In genomic region chr15:85763157-85763556, GRCh38 we compare ENCODE assay signal across 14 cellular contexts. TPM values are rescaled to one million over a fixed set of nuclear protein-coding genes. Genes with fewer than 3 reads are reported as not detected.
DNase-seq lines count a peak whose midpoint lies in the region; ATAC-seq and TF ChIP-seq lines count a peak whose summit lies in the region.
"Had no signal": no experiment of that assay in that cellular context is flagged by ENCODE, and none has a peak within 500 bp of the region (broad histone marks: within the 10 kb centered on the region; RNA-seq: fewer than 3 reads in every experiment).

No MANE protein-coding gene starts in this region.

- peak overlapping the region; percentile 4 for H3K27ac ChIP-seq in angular gyrus (ENCODE audit: low read depth, low read length)
- peak overlapping the region; percentile 70 for H3K27ac ChIP-seq in left ventricle myocardium inferior (replicated peaks)
- no peak overlapping the region for H3K27ac ChIP-seq in foreskin keratinocyte
- H3K27ac ChIP-seq: left lung, WERI-Rb-1 had no signal

- intact Hi-C loops in left ventricle myocardium inferior (cut with micrococcal nuclease), result no loop called here

- H3K4me3 ChIP-seq in left ventricle myocardium inferior (no peak overlapping the region), HAP-1 (no peak overlapping the region)
- H3K4me3 ChIP-seq: cardiac muscle cell, left lung had no signal

- H3K36me3 ChIP-seq in left ventricle myocardium inferior (peaks cover 9% of the 10 kb centered on the region), HAP-1 (replicated peaks) (peaks cover 36% of the 10 kb centered on the region)
- H3K36me3 ChIP-seq: cardiac muscle cell, WERI-Rb-1 had no signal

- DNase-seq in Ammon's horn (ENCODE audit: low spot score), result peak; percentile 54
- peak; percentile 67 for DNase-seq in left ventricle myocardium inferior
- peak; percentile 50 for DNase-seq in occipital lobe (lab: John Stamatoyannopoulos, UW)
- no peak for DNase-seq in NCI-H510A (lab: John Stamatoyannopoulos, UW)
- no peak for DNase-seq in HAP-1 (ENCODE audit: low spot score in 2 of 2)
- no peak for DNase-seq in foreskin keratinocyte
- DNase-seq: NCI-H1436 treated with DMSO at 0.1 percent for 48 hours, NCI-H345, T-cell, WERI-Rb-1 had no signal

- no peaks in the 10 kb centered on the region for H3K9me3 ChIP-seq in left ventricle myocardium inferior (replicated peaks)
- no peaks in the 10 kb centered on the region for H3K9me3 ChIP-seq in HAP-1
- H3K9me3 ChIP-seq: left lung had no signal

- H3K4me1 ChIP-seq in left ventricle myocardium inferior (peaks cover 62% of the 10 kb centered on the region), HAP-1 (no peaks in the 10 kb centered on the region), foreskin keratinocyte (no peaks in the 10 kb centered on the region)

- H3K27me3 ChIP-seq in left ventricle myocardium inferior (ENCODE audit: low read depth) (no peaks in the 10 kb centered on the region), HAP-1 (ENCODE audit: low read depth) (no peaks in the 10 kb centered on the region), foreskin keratinocyte (no peaks in the 10 kb centered on the region)
- H3K27me3 ChIP-seq: cardiac muscle cell, left lung had no signal

- TF ChIP-seq CTCF in left ventricle myocardium inferior (IDR thresholded peaks at IDR 0.05; ENCODE audit: borderline replicate concordance) (peak; percentile 15), foreskin keratinocyte (conservative IDR thresholded peaks at IDR 0.05) (no peak)

- in situ Hi-C loops in HAP-1 (cut with MboI; ENCODE audit: low sequenced_read_pairs), result no loop called here

- ATAC-seq in GM19397 (IDR thresholded peaks at IDR 0.05; ENCODE audit: unreplicated experiment) (no peak), foreskin keratinocyte (no peak)
- ATAC-seq: left lung, T-cell had no signal

RNA-seq across cellular contexts. Expression of gene KLHL25, which starts 31.6 kb away (rescaled TPM):
- total RNA-seq in left ventricle myocardium inferior (4.0 TPM), occipital lobe (32.3 TPM), foreskin keratinocyte (4.9 and 6.2 TPM in 2 replicates)
- 4.0 and 4.1 TPM in 2 replicates for polyA plus RNA-seq in foreskin keratinocyte

Comparison
In these comparisons a context has a peak if more than half of its experiments do, and no peak if none do; other contexts are left out.
1. DNase-seq: peak in Ammon's horn (single experiment), left ventricle myocardium inferior (single experiment) and occipital lobe (single experiment); none in NCI-H510A (single experiment), HAP-1 (0 of 2) and foreskin keratinocyte (0 of 2).